ENCODE assay signal across 13 cellular contexts in genomic region chr3:58356054-58356453, GRCh38. TPM values are rescaled to one million over a fixed set of nuclear protein-coding genes. Genes with fewer than 3 reads are reported as not detected.
DNase-seq lines count a peak whose midpoint lies in the region; ATAC-seq, FAIRE-seq and TF ChIP-seq lines count a peak whose summit lies in the region.
"Had no signal": no experiment of that assay in that cellular context is flagged by ENCODE, and none has a peak within 500 bp of the region (broad histone marks: within the 10 kb centered on the region; RNA-seq: fewer than 3 reads in every experiment).

No MANE protein-coding gene starts in this region.

- H3K9me3 Mint-ChIP-seq in T-helper 2 cell treated with Interferon-gamma antibody and Interleukin-4, amounts not matched to agents 5 μg/mL and 100 μg/mL, for 36 hours = no peaks in the 10 kb centered on the region

- TF ChIP-seq CTCF in bronchial epithelial cell (IDR thresholded peaks at IDR 0.05; ENCODE audit: insufficient read depth, low read length, severe bottlenecking) (no peak), retinal pigment epithelial cell (conservative IDR thresholded peaks at IDR 0.05; ENCODE audit: low read depth, low read length) (no peak)

- peak overlapping the region; percentile 79 for H3K27ac Mint-ChIP-seq in T-helper 2 cell treated with Interferon-gamma antibody and Interleukin-4, amounts not matched to agents 5 μg/mL and 100 μg/mL, for 36 hours

- no peak for DNase-seq in T-helper 2 cell treated with Interferon-gamma antibody and Interleukin-4, amounts not matched to agents 5 μg/mL and 100 μg/mL, for 36 hours (ENCODE audit: low spot score)
- DNase-seq in T-helper 2 cell (no peak), NCI-H524 (lab: John Stamatoyannopoulos, UW) (peak; percentile 73 to 86), bronchial epithelial cell (ENCODE audit: low read depth) (peak; percentile 31), retinal pigment epithelial cell (ENCODE audit: low read depth) (peak; percentile 52), dermis blood vessel endothelial cell (no peak)
- DNase-seq in activated effector memory CD4-positive, alpha-beta T cell treated with anti-CD3 and anti-CD28 coated beads, Interleukin-2, amount 50 U/mL, for 16 hours = no peak
- DNase-seq: cortex of kidney, SHP77 had no signal

- H3K36me3 Mint-ChIP-seq in T-helper 2 cell treated with Interferon-gamma antibody and Interleukin-4, amounts not matched to agents 5 μg/mL and 100 μg/mL, for 36 hours (ENCODE audit: low read depth) = peaks cover 12% of the 10 kb centered on the region

- FAIRE-seq in bronchial epithelial cell (lab: Jason Lieb, UNC) = no peak
- FAIRE-seq: A204.1, urothelium cell line had no signal

- no peaks in the 10 kb centered on the region for H3K36me3 ChIP-seq in bronchial epithelial cell (ENCODE audit: control insufficient read depth, insufficient read depth, low read length)
- H3K36me3 ChIP-seq: heart right ventricle had no signal

- H3K4me1 Mint-ChIP-seq in T-helper 2 cell treated with Interferon-gamma antibody and Interleukin-4, amounts not matched to agents 5 μg/mL and 100 μg/mL, for 36 hours (ENCODE audit: low read depth) = peaks cover 57% of the 10 kb centered on the region

- H3K4me3 Mint-ChIP-seq in T-helper 2 cell treated with Interferon-gamma antibody and Interleukin-4, amounts not matched to agents 5 μg/mL and 100 μg/mL, for 36 hours = peak overlapping the region; percentile 52

- H3K27me3 ChIP-seq in bronchial epithelial cell (ENCODE audit: control insufficient read depth, insufficient read depth, low read length) = no peaks in the 10 kb centered on the region
- H3K27me3 ChIP-seq: heart right ventricle had no signal

- ATAC-seq in HG03045 (IDR thresholded peaks at IDR 0.05; ENCODE audit: unreplicated experiment) = no peak

- no peak overlapping the region for H3K4me3 ChIP-seq in bronchial epithelial cell (ENCODE audit: low read depth, low read length)
- no peak overlapping the region for H3K4me3 ChIP-seq in retinal pigment epithelial cell (ENCODE audit: low read length)
- H3K4me3 ChIP-seq: heart right ventricle had no signal

- H3K27me3 Mint-ChIP-seq in T-helper 2 cell treated with Interferon-gamma antibody and Interleukin-4, amounts not matched to agents 5 μg/mL and 100 μg/mL, for 36 hours (ENCODE audit: low read depth) = no peaks in the 10 kb centered on the region

RNA-seq across cellular contexts. Expression of gene PXK, which starts 23.4 kb away (rescaled TPM):
- 12.4 and 22.0 TPM in 2 replicates for total RNA-seq in bronchial epithelial cell
- 22.7 and 30.6 TPM in 2 replicates for total RNA-seq in dermis blood vessel endothelial cell

RNA-seq across cellular contexts. Expression of gene HTD2, which starts 49.7 kb away (rescaled TPM):
- 7.6 and 10.3 TPM in 2 replicates for total RNA-seq in bronchial epithelial cell
- 10.2 and 16.0 TPM in 2 replicates for total RNA-seq in dermis blood vessel endothelial cell

RNA-seq across cellular contexts. Expression of gene RPP14, which starts 50.0 kb away (rescaled TPM):
- total RNA-seq in bronchial epithelial cell = 18.1 and 20.3 TPM in 2 replicates
- 20.3 and 22.0 TPM in 2 replicates for total RNA-seq in dermis blood vessel endothelial cell

Comparison
In these comparisons a context has a peak if more than half of its experiments do, and no peak if none do; other contexts are left out.
1. DNase-seq: peak in NCI-H524 (2 of 2), bronchial epithelial cell (single experiment) and retinal pigment epithelial cell (single experiment); none in T-helper 2 cell treated with Interferon-gamma antibody and Interleukin-4, amounts not matched to agents 5 μg/mL and 100 μg/mL, for 36 hours (single experiment), T-helper 2 cell (0 of 5), activated effector memory CD4-positive, alpha-beta T cell treated with anti-CD3 and anti-CD28 coated beads, Interleukin-2, amount 50 U/mL, for 16 hours (single experiment) and dermis blood vessel endothelial cell (single experiment).